ENCODE assay signal across 23 cellular contexts in the genomic region with DNA sequence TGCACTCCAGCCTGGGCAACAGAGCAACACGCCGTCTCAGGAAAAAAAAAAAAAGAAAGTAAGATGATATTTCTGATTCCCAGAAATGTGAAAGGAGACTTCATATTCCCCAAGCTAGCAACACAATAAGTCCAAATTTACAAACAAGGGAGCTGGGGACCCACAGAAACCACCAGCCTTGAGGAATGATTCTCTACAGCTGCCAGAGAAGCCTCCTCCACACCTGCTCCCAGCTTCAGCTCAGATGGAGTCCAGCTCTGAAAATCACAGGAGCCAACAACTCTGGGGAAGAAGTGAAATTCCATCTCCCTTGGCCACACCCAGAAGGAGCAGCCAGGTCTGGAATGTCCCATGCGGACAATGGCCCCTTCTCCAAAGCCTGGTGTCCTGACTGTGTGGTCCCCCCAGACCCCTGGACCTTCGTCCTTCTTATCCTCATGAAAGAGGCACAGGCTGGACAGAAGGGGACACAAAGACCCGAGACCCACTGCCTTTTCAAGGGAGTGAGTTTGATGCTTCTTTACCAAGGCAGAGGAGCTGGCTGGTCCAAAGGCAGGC. TPM values are rescaled to one million over a fixed set of nuclear protein-coding genes. Genes with fewer than 3 reads are reported as not detected.
DNase-seq lines count a peak whose midpoint lies in the region; ATAC-seq and TF ChIP-seq lines count a peak whose summit lies in the region.
"Had no signal": no experiment of that assay in that cellular context is flagged by ENCODE, and none has a peak within 500 bp of the region (broad histone marks: within the 10 kb centered on the region; RNA-seq: fewer than 3 reads in every experiment).

No MANE protein-coding gene starts in this region.

- no peak for DNase-seq in CD8-positive, alpha-beta memory T cell
- DNase-seq in T-helper 17 cell: no peak
- no peak for DNase-seq in right atrium auricular region (ENCODE audit: low spot score)
- peak in 1 of 2 donors; percentile 42 for DNase-seq in gastrocnemius medialis
- DNase-seq in lower lobe of right lung: no peak
- DNase-seq in left lung: no peak
- no peak for DNase-seq in SIG-M5 treated with dmso at 0.1 percent for 504 hours (lab: John Stamatoyannopoulos, UW; ENCODE audit: unreplicated experiment)
- no peak for DNase-seq in stimulated activated CD4-positive, alpha-beta T cell treated with anti-CD3 and anti-CD28 coated beads, Interleukin-4, amount 100 ng/mL, for 24 hours
- DNase-seq: activated effector memory CD4-positive, alpha-beta T cell treated with Interleukin-2 at 50 U/mL for 16 hours; AML-193; amygdala; DMS153; effector memory CD4-positive, alpha-beta T cell; GF-D8; Karpas-422; NCI-H1092 treated with DMSO at 0.1 percent for 48 hours; NCI-H2107; NCI-H526 treated with DMSO at 0.1 percent for 48 hours; nucleus accumbens; testis had no signal

- POLR2A ChIA-PET in CD8-positive, alpha-beta memory T cell (lab: Charles Lee): interaction anchor here (0.7 kb wide), 2 partner anchors 10 to 26 kb away, joined by 5 to 6 read pairs; no protein-coding TSS in a partner anchor

- H3K4me3 ChIP-seq in CD8-positive, alpha-beta memory T cell (ENCODE audit: low read length): no peak overlapping the region
- H3K4me3 ChIP-seq in right atrium auricular region: no peak overlapping the region
- H3K4me3 ChIP-seq in gastrocnemius medialis: no peak overlapping the region
- H3K4me3 ChIP-seq in lower lobe of right lung: no peak overlapping the region
- H3K4me3 ChIP-seq in left lung: no peak overlapping the region
- H3K4me3 ChIP-seq: GM12878, right lobe of liver, SJSA1, testis had no signal

- H3K4me1 Mint-ChIP-seq in CD8-positive, alpha-beta memory T cell: peaks cover 3 to 15% (median 14%) of the 10 kb centered on the region in 3 donors
- H3K4me1 Mint-ChIP-seq in T-helper 17 cell: peaks cover 24% of the 10 kb centered on the region

- no peak for ATAC-seq in T-helper 17 cell
- ATAC-seq in gastrocnemius medialis: peak; percentile 46 to 53
- ATAC-seq in lower lobe of right lung: no peak
- ATAC-seq in left lung: no peak
- ATAC-seq: GM12878, right lobe of liver had no signal

- TF ChIP-seq POLR2A in gastrocnemius medialis (IDR thresholded peaks at IDR 0.05): no peak

- H3K36me3 Mint-ChIP-seq in CD8-positive, alpha-beta memory T cell: peaks cover 8 to 85% (median 28%) of the 10 kb centered on the region in 3 donors
- peaks cover 14% of the 10 kb centered on the region for H3K36me3 Mint-ChIP-seq in T-helper 17 cell (ENCODE audit: low read depth)

- no peaks in the 10 kb centered on the region for H3K9me3 Mint-ChIP-seq in CD8-positive, alpha-beta memory T cell

- in situ Hi-C loops in gastrocnemius medialis (cut with MboI; ENCODE audit: low sequenced_read_pairs in 4 of 4): no loop called here

- peak overlapping the region in 1 of 7 donors; percentile 18 for H3K4me3 Mint-ChIP-seq in CD8-positive, alpha-beta memory T cell
- H3K4me3 Mint-ChIP-seq in T-helper 17 cell: no peak overlapping the region

- CTCF ChIA-PET in CD8-positive, alpha-beta memory T cell (lab: Charles Lee): interaction anchor here (1.0 kb wide), 1 partner anchor 16 kb away, joined by 4 read pairs; no protein-coding TSS in a partner anchor

- H3K36me3 ChIP-seq in CD8-positive, alpha-beta memory T cell (ENCODE audit: insufficient read depth, low read length): peaks cover 42% of the 10 kb centered on the region
- peaks cover 31% of the 10 kb centered on the region for H3K36me3 ChIP-seq in right atrium auricular region
- H3K36me3 ChIP-seq in gastrocnemius medialis: peaks cover 0 to 8% of the 10 kb centered on the region in 2 donors
- H3K36me3 ChIP-seq in lower lobe of right lung: peaks cover 53% of the 10 kb centered on the region
- peaks cover 0 to 95% of the 10 kb centered on the region in 2 donors for H3K36me3 ChIP-seq in left lung

- no peaks in the 10 kb centered on the region for H3K9me3 ChIP-seq in CD8-positive, alpha-beta memory T cell (ENCODE audit: low read length)
- no peaks in the 10 kb centered on the region for H3K9me3 ChIP-seq in T-helper 17 cell (ENCODE audit: control insufficient read depth, low read length, poor library complexity, severe bottlenecking)
- H3K9me3 ChIP-seq in right atrium auricular region: no peaks in the 10 kb centered on the region
- no peaks in the 10 kb centered on the region for H3K9me3 ChIP-seq in gastrocnemius medialis
- H3K9me3 ChIP-seq in lower lobe of right lung: no peaks in the 10 kb centered on the region
- no peaks in the 10 kb centered on the region for H3K9me3 ChIP-seq in left lung
- H3K9me3 ChIP-seq: right lobe of liver, SJSA1, testis had no signal

- intact Hi-C loops in gastrocnemius medialis (cut with DNase I; ENCODE audit: low total_unique reads) (no loop called here), lower lobe of right lung (cut with DNase I) (no loop called here), left lung (cut with DNase I) (no loop called here)

- TF ChIP-seq CTCF in right atrium auricular region (IDR thresholded peaks at IDR 0.05) (no peak), gastrocnemius medialis (IDR thresholded peaks at IDR 0.05 in 4 of 5, conservative IDR thresholded peaks at IDR 0.05 in 1 of 5) (no peak), lower lobe of right lung (IDR thresholded peaks at IDR 0.05) (no peak), left lung (IDR thresholded peaks at IDR 0.05) (no peak)

- no peaks in the 10 kb centered on the region for H3K27me3 ChIP-seq in CD8-positive, alpha-beta memory T cell (ENCODE audit: insufficient read depth, low read length, poor library complexity, severe bottlenecking)
- no peaks in the 10 kb centered on the region for H3K27me3 ChIP-seq in right atrium auricular region
- no peaks in the 10 kb centered on the region for H3K27me3 ChIP-seq in gastrocnemius medialis
- H3K27me3 ChIP-seq in lower lobe of right lung (ENCODE audit: low read depth): no peaks in the 10 kb centered on the region
- no peaks in the 10 kb centered on the region for H3K27me3 ChIP-seq in left lung
- H3K27me3 ChIP-seq: right lobe of liver, SJSA1, testis had no signal

- H3K27ac Mint-ChIP-seq in CD8-positive, alpha-beta memory T cell: peak overlapping the region in 6 of 8 donors; percentile 10 to 93 (median 46)
- H3K27ac Mint-ChIP-seq in T-helper 17 cell: peak overlapping the region; percentile 92

- H3K4me1 ChIP-seq in CD8-positive, alpha-beta memory T cell (ENCODE audit: insufficient read depth, low read length): peaks cover 3% of the 10 kb centered on the region
- H3K4me1 ChIP-seq in right atrium auricular region (peaks cover 0 to 62% of the 10 kb centered on the region in 2 donors), gastrocnemius medialis (peaks cover 22 to 31% of the 10 kb centered on the region in 2 donors), lower lobe of right lung (peaks cover 12% of the 10 kb centered on the region), left lung (peaks cover 3 to 9% of the 10 kb centered on the region in 2 donors)
- H3K4me1 ChIP-seq: right lobe of liver, SJSA1 had no signal

- peaks cover 0 to 3% of the 10 kb centered on the region in 2 donors for H3K27me3 Mint-ChIP-seq in CD8-positive, alpha-beta memory T cell
- no peaks in the 10 kb centered on the region for H3K27me3 Mint-ChIP-seq in T-helper 17 cell

- no peak overlapping the region for H3K27ac ChIP-seq in CD8-positive, alpha-beta memory T cell (ENCODE audit: low read depth, low read length)
- peak overlapping the region; percentile 53 to 57 for H3K27ac ChIP-seq in right atrium auricular region
- H3K27ac ChIP-seq in gastrocnemius medialis: peak overlapping the region in 3 of 4 donors; percentile 7 to 41 (median 38)
- H3K27ac ChIP-seq in lower lobe of right lung: no peak overlapping the region
- no peak overlapping the region for H3K27ac ChIP-seq in left lung
- H3K27ac ChIP-seq: right lobe of liver, SJSA1 had no signal

RNA-seq across cellular contexts. Expression of gene SYNE3, which starts 45.4 kb away (rescaled TPM):
- 10 to 100 TPM; 37.6 to 39.7 TPM for total RNA-seq in CD8-positive, alpha-beta memory T cell
- 4.3 TPM for polyA plus RNA-seq in CD8-positive, alpha-beta memory T cell
- total RNA-seq in T-helper 17 cell: 10 to 100 TPM; 59.6 to 64.8 TPM
- total RNA-seq in right atrium auricular region: 10 to 100 TPM in 1 of 2 donors, 1 to 10 TPM in 1; 8.2 to 13.2 TPM
- 1 to 10 TPM; 4.7 to 7.1 (median 5.1) TPM for total RNA-seq in gastrocnemius medialis
- total RNA-seq in lower lobe of right lung: 22.4 TPM
- total RNA-seq in left lung: 10 to 100 TPM; 11.1 to 25.4 TPM

Comparison
In these comparisons a context has a peak if more than half of its experiments do, and no peak if none do; other contexts are left out.
1. H3K27ac ChIP-seq: peak in right atrium auricular region (2 of 2) and gastrocnemius medialis (3 of 4); none in CD8-positive, alpha-beta memory T cell (single experiment), lower lobe of right lung (single experiment) and left lung (0 of 2).
2. ATAC-seq: peak in gastrocnemius medialis (2 of 2); none in T-helper 17 cell (single experiment), lower lobe of right lung (0 of 2) and left lung (single experiment).